In the genomic region with DNA sequence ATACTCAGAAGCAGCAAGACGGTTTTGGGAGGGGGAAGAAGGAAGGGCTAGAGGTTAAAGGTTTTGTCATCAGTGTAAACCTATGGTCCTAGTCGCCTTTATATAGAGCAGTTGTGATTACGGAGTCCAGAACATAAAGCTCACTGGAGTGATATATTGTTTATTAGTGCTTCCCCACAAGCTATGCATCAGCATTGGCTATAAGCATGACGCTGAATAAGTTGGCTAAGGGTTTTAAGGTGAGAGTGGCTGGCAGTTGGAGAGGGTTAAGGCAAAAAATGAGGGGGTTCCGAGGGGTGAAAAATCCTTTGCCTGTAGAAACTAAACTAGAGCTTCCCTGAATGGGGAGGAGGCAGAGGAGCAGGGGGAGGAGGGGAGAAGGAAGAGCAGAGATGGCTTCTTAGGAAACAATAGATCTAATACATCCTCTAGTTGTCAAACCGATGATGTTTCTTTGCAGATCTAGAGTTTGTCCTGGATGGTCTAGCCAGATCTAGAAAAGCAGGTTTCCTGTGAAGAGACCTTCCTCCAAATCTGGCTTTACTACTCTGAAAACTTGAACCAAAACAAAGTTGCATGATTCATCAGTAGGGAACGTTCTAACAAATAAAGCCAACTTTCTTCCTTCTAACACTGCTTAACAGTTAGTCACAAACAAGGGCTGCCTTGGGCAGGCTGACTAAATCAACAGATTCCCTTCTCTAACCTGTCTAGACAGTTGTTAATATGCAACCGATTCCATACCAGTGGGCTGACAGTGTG, we compare ENCODE assay signal across 7 cellular contexts. TPM values are rescaled to one million over a fixed set of nuclear protein-coding genes. Genes with fewer than 3 reads are reported as not detected.
DNase-seq lines count a peak whose midpoint lies in the region; ATAC-seq and TF ChIP-seq lines count a peak whose summit lies in the region.

No MANE protein-coding gene starts in this region.

- no peaks in the 10 kb centered on the region for H3K36me3 ChIP-seq in PC-9 (ENCODE audit: low read depth)
- H3K36me3 ChIP-seq in left lung: no peaks in the 10 kb centered on the region
- H3K36me3 ChIP-seq in stomach smooth muscle (ENCODE audit: control insufficient read depth in 2 of 2, insufficient read depth in 2 of 2, low read length in 2 of 2): no peaks in the 10 kb centered on the region

- no peaks in the 10 kb centered on the region for H3K27me3 ChIP-seq in PC-9 (ENCODE audit: insufficient read depth, low read depth)
- H3K27me3 ChIP-seq in left lung: no peaks in the 10 kb centered on the region
- H3K27me3 ChIP-seq in stomach smooth muscle (ENCODE audit: control insufficient read depth in 1 of 2, insufficient read depth in 2 of 2, low read length in 2 of 2): no peaks in the 10 kb centered on the region

- peak overlapping the region; percentile 92 for H3K4me2 ChIP-seq in PC-9

- H3K4me1 ChIP-seq in PC-9 (replicated peaks; ENCODE audit: insufficient read depth) (peaks cover 29% of the 10 kb centered on the region), left lung (peaks cover 16 to 61% of the 10 kb centered on the region in 2 donors), stomach smooth muscle (ENCODE audit: control insufficient read depth, insufficient read depth, low read length) (peaks cover 23% of the 10 kb centered on the region)

- BruUV-seq in PC-9 (replicated peaks; lab: Mats Ljungman, UMichigan): no TSS peak

- H3K9me2 ChIP-seq in PC-9 (ENCODE audit: insufficient read depth): no peaks in the 10 kb centered on the region

- peaks cover 64% of the 10 kb centered on the region for H3K79me2 ChIP-seq in PC-9 (ENCODE audit: low read depth)

- no peak for TF ChIP-seq CTCF in GM12864 (IDR thresholded peaks at IDR 0.05; ENCODE audit: low read depth, low read length, missing control alignments)
- no peak for TF ChIP-seq CTCF in PC-9 (conservative IDR thresholded peaks at IDR 0.05)
- no peak for TF ChIP-seq CTCF in left lung (IDR thresholded peaks at IDR 0.05)

- no peaks in the 10 kb centered on the region for H3K9me3 ChIP-seq in PC-9 (ENCODE audit: insufficient read depth, low read depth)
- no peaks in the 10 kb centered on the region for H3K9me3 ChIP-seq in left lung
- no peaks in the 10 kb centered on the region for H3K9me3 ChIP-seq in stomach smooth muscle (ENCODE audit: control insufficient read depth in 2 of 2, low read length in 2 of 2)

- H3F3A ChIP-seq in PC-9 (ENCODE audit: insufficient read depth, low read depth): peaks cover 21% of the 10 kb centered on the region; the same call in 1 of the 2 replicates

- H3K4me3 ChIP-seq in GM12864 (ENCODE audit: low read depth, low read length): peak overlapping the region; percentile 70; the same call in 1 of the 2 replicates
- H3K4me3 ChIP-seq in PC-9: peak overlapping the region; percentile 87
- H3K4me3 ChIP-seq in left lung: peak overlapping the region; percentile 66 to 68
- peak overlapping the region; percentile 76 to 97 for H3K4me3 ChIP-seq in stomach smooth muscle (ENCODE audit: low read length in 2 of 2)

- DNase-seq in GM12864 (ENCODE audit: low read depth) (no peak), PC-9 (peak; percentile 34 to 96), cerebellar cortex (ENCODE audit: low spot score) (peak; percentile 59), left lung (no peak)

- POLR2A ChIA-PET in PC-9 (lab: Charles Lee; ENCODE audit: unreplicated experiment): no interaction called here

- H3K27ac ChIP-seq in PC-9: peak overlapping the region; percentile 84
- peak overlapping the region; percentile 100 for H3K27ac ChIP-seq in left lung
- peak overlapping the region; percentile 100 for H3K27ac ChIP-seq in stomach smooth muscle (ENCODE audit: low read length)

- no peak overlapping the region for H2AFZ ChIP-seq in PC-9

- peak; percentile 33 for ATAC-seq in left lung
- no peak for ATAC-seq in HG03196 (IDR thresholded peaks at IDR 0.05; ENCODE audit: unreplicated experiment)
- ATAC-seq in GM18517 (IDR thresholded peaks at IDR 0.05; ENCODE audit: unreplicated experiment): no peak

- H4K20me1 ChIP-seq in PC-9 (ENCODE audit: insufficient read depth): no peaks in the 10 kb centered on the region

- peak overlapping the region; percentile 98 to 99 for H3K9ac ChIP-seq in stomach smooth muscle (ENCODE audit: low read length in 2 of 2)

- intact Hi-C loops in PC-9 (cut with micrococcal nuclease; ENCODE audit: unreplicated experiment): loop anchor here (1.0 kb wide), 1 partner anchor 232 kb away; no protein-coding TSS in a partner anchor
- intact Hi-C loops in left lung (cut with DNase I): loop anchor here in 1 of 2 donors (10.0 kb wide), 1 partner anchor 178 kb away; no protein-coding TSS in a partner anchor

- CTCF ChIA-PET in PC-9 (lab: Charles Lee): no interaction called here

RNA-seq across cellular contexts. Expression of gene KLF7, which starts 2.5 kb away (rescaled TPM):
- total RNA-seq in PC-9 (2021): 12.5 and 20.0 TPM in 2 replicates
- total RNA-seq in left lung: 10 to 100 TPM; 31.0 to 41.8 TPM

Comparison
In these comparisons a context has a peak if more than half of its experiments do, and no peak if none do; other contexts are left out.
1. DNase-seq: peak in PC-9 (2 of 2) and cerebellar cortex (single experiment); none in GM12864 (single experiment) and left lung (0 of 2).
2. Peak in every context shown above with its lines, with median percentiles within 50 percentile points of each other: H3K4me3 ChIP-seq and H3K27ac ChIP-seq.